2 cellular contexts compared by ENCODE assay signal in the genomic region with DNA sequence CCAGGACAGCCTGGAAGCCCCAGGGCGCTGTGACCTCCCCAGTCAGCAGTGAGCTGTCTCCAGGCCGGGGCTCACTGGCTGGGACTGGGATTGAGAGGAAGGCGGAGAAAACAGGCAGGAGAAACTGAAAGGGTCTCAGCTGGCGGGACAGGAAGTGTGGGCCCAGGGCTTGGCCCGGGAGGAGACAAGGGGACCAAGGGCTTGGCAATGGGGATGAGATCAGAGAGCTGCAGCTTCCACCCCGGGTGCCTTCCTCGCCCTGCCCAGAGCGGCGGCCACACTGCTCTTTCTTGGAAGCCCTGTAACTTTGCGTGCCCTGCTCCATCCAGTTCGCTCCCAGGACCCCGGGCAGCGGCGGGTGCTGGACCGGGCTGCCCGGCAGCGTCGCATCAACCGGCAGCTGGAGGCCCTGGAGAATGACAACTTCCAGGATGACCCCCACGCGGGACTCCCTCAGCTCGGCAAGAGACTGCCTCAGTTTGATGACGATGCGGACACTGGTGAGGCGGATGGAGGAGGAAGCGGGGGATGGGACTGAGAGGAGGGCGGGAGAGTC.
TF ChIP-seq lines count a peak whose summit lies in the region.

No MANE protein-coding gene starts in this region.

TF ChIP-seq in H1, 55 proteins besides CTCF, POLR2A, EP300 and RAD21:
- TF ChIP-seq GABPA (IDR thresholded peaks at IDR 0.05; ENCODE audit: borderline replicate concordance, insufficient read depth, low read length) (no peak), RFX5 (IDR thresholded peaks at IDR 0.05; ENCODE audit: borderline replicate concordance, low read depth, low read length) (no peak), TCF12 (IDR thresholded peaks at IDR 0.05; ENCODE audit: low read depth, low read length) (no peak), MAFK (IDR thresholded peaks at IDR 0.05; ENCODE audit: low read depth, low read length) (no peak), JUN (IDR thresholded peaks at IDR 0.05; ENCODE audit: low read depth, low read length) (no peak), CBX5 (IDR thresholded peaks at IDR 0.05; ENCODE audit: low read depth, low read length) (no peak), CBX8 (IDR thresholded peaks at IDR 0.05; ENCODE audit: borderline replicate concordance, low read depth, low read length) (no peak)

TF ChIP-seq in GM12891, 5 proteins besides CTCF, POLR2A, EP300 and RAD21:
- TF ChIP-seq POLR2AphosphoS5 (IDR thresholded peaks at IDR 0.05; ENCODE audit: low read depth, low read length), result no peak
- TF ChIP-seq TAF1 (IDR thresholded peaks at IDR 0.05; ENCODE audit: low read depth, low read length), result no peak
- no peak for TF ChIP-seq SPI1 (IDR thresholded peaks at IDR 0.05; ENCODE audit: low read depth, low read length)
